8 cellular contexts compared by ENCODE assay signal in genomic region chr9:129225815-129226214, GRCh38. TPM values are rescaled to one million over a fixed set of nuclear protein-coding genes. Genes with fewer than 3 reads are reported as not detected.
DNase-seq lines count a peak whose midpoint lies in the region; ATAC-seq and TF ChIP-seq lines count a peak whose summit lies in the region.

No MANE protein-coding gene starts in this region.

- BruUV-seq in HCT116 (replicated peaks; lab: Mats Ljungman, UMichigan): no TSS peak

- POLR2A ChIA-PET in HCT116 (lab: Charles Lee): interaction anchor here (1.1 kb wide), 1 partner anchor 12 kb away, joined by 3 read pairs; no protein-coding TSS in a partner anchor

- no peaks in the 10 kb centered on the region for H3K9me2 ChIP-seq in HCT116 (ENCODE audit: insufficient read depth)

- no peaks in the 10 kb centered on the region for H3K27me3 ChIP-seq in HCT116 (ENCODE audit: insufficient read depth, low read length)

- H3K36me3 Mint-ChIP-seq in osteocyte (ENCODE audit: unreplicated experiment): no peaks in the 10 kb centered on the region

- TF ChIP-seq RAD21 in HCT116 (IDR thresholded peaks at IDR 0.05; ENCODE audit: low read depth): no peak; the same call in 1 of the 2 replicates

- ATAC-seq in HCT116: peak; percentile 95
- no peak for ATAC-seq in GM21423 (IDR thresholded peaks at IDR 0.05; ENCODE audit: unreplicated experiment)

- TF ChIP-seq CTCF in HCT116 (IDR thresholded peaks at IDR 0.05 in 2 of 3, conservative IDR thresholded peaks at IDR 0.05 in 1 of 3; ENCODE audit: borderline replicate concordance in 1 of 3, insufficient read depth in 1 of 3, low read depth in 2 of 3, low read length in 2 of 3) (no peak), epithelial cell of esophagus (IDR thresholded peaks at IDR 0.05; ENCODE audit: insufficient read depth, low read depth, low read length, missing control alignments) (no peak), osteocyte (IDR thresholded peaks at IDR 0.05) (no peak)

- H3K27ac Mint-ChIP-seq in osteocyte (ENCODE audit: unreplicated experiment): peak overlapping the region; percentile 98

- H3K9ac ChIP-seq in HCT116 (ENCODE audit: low read length): peak overlapping the region; percentile 42

- peak overlapping the region; percentile 26 for H3K4me3 Mint-ChIP-seq in osteocyte (ENCODE audit: unreplicated experiment)

- H3K36me3 ChIP-seq in HCT116 (ENCODE audit: control insufficient read depth in 1 of 2, insufficient read depth in 2 of 2, low read length in 2 of 2): no peaks in the 10 kb centered on the region

- TF ChIP-seq POLR2A in HCT116 (IDR thresholded peaks at IDR 0.05; ENCODE audit: borderline replicate concordance, extremely low read depth, insufficient read depth, insufficient read length): no peak

- RAD21 ChIA-PET in HCT116 (lab: Charles Lee; ENCODE audit: low non-redundant PET in 1 of 2, low total read pairs in 2 of 2, uncharacterized antibody in 2 of 2, unreplicated experiment in 2 of 2): no interaction called here

- no peaks in the 10 kb centered on the region for H4K20me1 ChIP-seq in HCT116 (ENCODE audit: insufficient read depth)

- intact Hi-C loops in HCT116 (cut with micrococcal nuclease): no loop called here

- CTCF ChIA-PET in HCT116 (lab: Charles Lee): no interaction called here

- H3K4me2 ChIP-seq in HCT116 (ENCODE audit: low read length): peak overlapping the region; percentile 75

- H3K79me2 ChIP-seq in HCT116 (ENCODE audit: insufficient read depth, low read length): no peaks in the 10 kb centered on the region

- no peaks in the 10 kb centered on the region for H3K9me3 Mint-ChIP-seq in osteocyte (ENCODE audit: unreplicated experiment)

- no peaks in the 10 kb centered on the region for H3K9me3 ChIP-seq in HCT116 (ENCODE audit: control insufficient read depth in 1 of 2, insufficient read depth in 1 of 2, low read depth in 1 of 2, low read length in 2 of 2)

- peaks cover 12 to 33% of the 10 kb centered on the region in 2 experiments for H3K4me1 ChIP-seq in HCT116 (ENCODE audit: control insufficient read depth in 1 of 2, insufficient read depth in 2 of 2, low read length in 2 of 2)

- peak overlapping the region; percentile 11 to 35; a peak in 2 of 4 replicates for H3K4me3 ChIP-seq in HCT116 (replicated peaks in 1 of 2; ENCODE audit: low read depth in 1 of 2, low read length in 2 of 2)
- no peak overlapping the region for H3K4me3 ChIP-seq in epithelial cell of esophagus (ENCODE audit: low read length)

- no peaks in the 10 kb centered on the region for H3K27me3 Mint-ChIP-seq in osteocyte (ENCODE audit: unreplicated experiment)

- peaks cover 37% of the 10 kb centered on the region for H3K4me1 Mint-ChIP-seq in osteocyte (ENCODE audit: unreplicated experiment)

- peak overlapping the region; percentile 71 for H2AFZ ChIP-seq in HCT116 (ENCODE audit: low read depth, low read length, poor library complexity, severe bottlenecking)

- peak overlapping the region; percentile 46 for H3K27ac ChIP-seq in HCT116 (ENCODE audit: low read depth, low read length)

- no peak for DNase-seq in HCT116 (ENCODE audit: low read depth, low spot score)
- peak; percentile 25 for DNase-seq in activated CD4-positive, alpha-beta T cell treated with anti-CD3 and anti-CD28 coated beads, Interleukin-2, amount 50 U/mL, for 1 hour
- peak; percentile 63 for DNase-seq in epithelial cell of esophagus (ENCODE audit: low read depth)
- DNase-seq in osteocyte (ENCODE audit: extremely low spot score, unreplicated experiment): peak; percentile 95
- DNase-seq in NCI-H146 (lab: John Stamatoyannopoulos, UW): no peak
- no peak for DNase-seq in NCI-H524 (lab: John Stamatoyannopoulos, UW)
- DNase-seq in HT-29 (ENCODE audit: low spot score): no peak

TF ChIP-seq in HCT116, 20 proteins besides CTCF, POLR2A, EP300 and RAD21:
- no peak for TF ChIP-seq EZH2 (IDR thresholded peaks at IDR 0.05)
- no peak for TF ChIP-seq ZNF274 (IDR thresholded peaks at IDR 0.05; ENCODE audit: low read depth, low read length)

RNA-seq across cellular contexts. Expression of gene IER5L, which starts 47.8 kb away (rescaled TPM):
- total RNA-seq in HCT116 (2021; ENCODE audit: unreplicated experiment) (195 TPM), osteocyte (60.8 and 63.0 TPM in 2 replicates)
- 89.2 and 104 TPM in 2 replicates for polyA plus RNA-seq in HCT116 (2012)
- total RNA-seq in HT-29 (2014; rRNA removed; shearing (Covaris generic)): 68.5 and 77.2 TPM in 2 replicates

Comparison
In these comparisons a context has a peak if more than half of its experiments do, and no peak if none do; other contexts are left out.
1. DNase-seq: peak in activated CD4-positive, alpha-beta T cell treated with anti-CD3 and anti-CD28 coated beads, Interleukin-2, amount 50 U/mL, for 1 hour (single experiment), epithelial cell of esophagus (single experiment) and osteocyte (single experiment); none in HCT116 (single experiment), NCI-H146 (single experiment), NCI-H524 (0 of 2) and HT-29 (single experiment).